ENCODE assay signal across 8 cellular contexts in genomic region chr14:63869940-63870752, GRCh38. TPM values are rescaled to one million over a fixed set of nuclear protein-coding genes. Genes with fewer than 3 reads are reported as not detected.
DNase-seq lines count a peak whose midpoint lies in the region; ATAC-seq, FAIRE-seq and TF ChIP-seq lines count a peak whose summit lies in the region.
"Not testable (repeated sequence)": the region's sequence is repeated elsewhere in the genome, so short reads cannot be mapped to it uniquely, and the experiment has no call there.

No MANE protein-coding gene starts in this region.

- H3F3A ChIP-seq in DOHH2 (ENCODE audit: control insufficient read depth, insufficient read depth) = peaks cover 43% of the 10 kb centered on the region
- H3F3A ChIP-seq in PC-9 (ENCODE audit: insufficient read depth, low read depth) = not testable (repeated sequence)

- peaks cover 45% of the 10 kb centered on the region for H3K36me3 ChIP-seq in DOHH2 (ENCODE audit: control insufficient read depth, low read length)
- H3K36me3 ChIP-seq in PC-9 (ENCODE audit: low read depth); keratinocyte (ENCODE audit: control insufficient read depth in 2 of 2, extremely low read depth in 1 of 2, insufficient read depth in 2 of 2, low read length in 2 of 2); stomach: not testable (repeated sequence)

- POLR2A ChIA-PET in PC-9 (lab: Charles Lee; ENCODE audit: unreplicated experiment) = not testable (repeated sequence)

- TF ChIP-seq CTCF in DOHH2 (IDR thresholded peaks at IDR 0.05; ENCODE audit: low read depth, low read length, poor library complexity, severe bottlenecking); PC-9 (conservative IDR thresholded peaks at IDR 0.05); keratinocyte (optimal IDR thresholded peaks at IDR 0.05 in 1 of 3, IDR thresholded peaks at IDR 0.05 in 1 of 3, conservative IDR thresholded peaks at IDR 0.05 in 1 of 3; ENCODE audit: extremely low read depth in 1 of 3, insufficient read depth in 2 of 3, low read length in 3 of 3); stomach (IDR thresholded peaks at IDR 0.05): not testable (repeated sequence)

- not testable (repeated sequence) for TF ChIP-seq RAD21 in Ishikawa (IDR thresholded peaks at IDR 0.05; ENCODE audit: low read depth)

- intact Hi-C loops in PC-9 (cut with micrococcal nuclease; ENCODE audit: unreplicated experiment); stomach (cut with DNase I; ENCODE audit: low total_unique reads): not testable (repeated sequence)

- H3K9me3 ChIP-seq in DOHH2 (ENCODE audit: control insufficient read depth, insufficient read depth, low read length); PC-9 (ENCODE audit: insufficient read depth, low read depth); keratinocyte (ENCODE audit: control insufficient read depth, low read depth, low read length); stomach: not testable (repeated sequence)

- H3K4me3 Mint-ChIP-seq in activated naive CD4-positive, alpha-beta T cell treated with anti-CD3 and anti-CD28 coated beads, Interleukin-2, amount 50 U/mL, for 24 hours = peak overlapping the region; percentile 62

- peaks cover 96% of the 10 kb centered on the region for H3K4me1 ChIP-seq in DOHH2 (ENCODE audit: control insufficient read depth, low read length)
- H3K4me1 ChIP-seq in PC-9 (replicated peaks; ENCODE audit: insufficient read depth) = peaks cover 43% of the 10 kb centered on the region
- peaks cover 32% of the 10 kb centered on the region for H3K4me1 ChIP-seq in keratinocyte (ENCODE audit: control insufficient read depth, extremely low read depth, insufficient read depth, low read length)
- peaks cover 17 to 58% (median 42%) of the 10 kb centered on the region in 4 donors for H3K4me1 ChIP-seq in stomach

- not testable (repeated sequence) for H3K9me2 ChIP-seq in DOHH2 (replicated peaks; ENCODE audit: control insufficient read depth, low read length); PC-9 (ENCODE audit: insufficient read depth)

- H3K4me1 Mint-ChIP-seq in activated naive CD4-positive, alpha-beta T cell treated with anti-CD3 and anti-CD28 coated beads, Interleukin-2, amount 50 U/mL, for 24 hours = peaks cover 79% of the 10 kb centered on the region

- H3K4me2 ChIP-seq in DOHH2 (ENCODE audit: low read length) = peak overlapping the region; percentile 98
- peak overlapping the region; percentile 70 for H3K4me2 ChIP-seq in PC-9
- peak overlapping the region; percentile 42 for H3K4me2 ChIP-seq in keratinocyte (ENCODE audit: control insufficient read depth, extremely low read depth, insufficient read depth, low read depth, low read length)

- H3K27ac ChIP-seq in DOHH2 (ENCODE audit: low read depth, low read length) (peak overlapping the region; percentile 100), PC-9 (peak overlapping the region; percentile 2; the same call in 1 of the 2 replicates), keratinocyte (ENCODE audit: control insufficient read depth, insufficient read depth, low read length) (peak overlapping the region; percentile 4), stomach (peak overlapping the region in 4 of 5 donors; percentile 17 to 53 (median 32))

- not testable (repeated sequence) for H3K9ac ChIP-seq in keratinocyte (ENCODE audit: control insufficient read depth, extremely low read depth, insufficient read depth, low read length)

- H3K27ac Mint-ChIP-seq in activated naive CD4-positive, alpha-beta T cell treated with anti-CD3 and anti-CD28 coated beads, Interleukin-2, amount 50 U/mL, for 24 hours = peak overlapping the region; percentile 95

- H3K4me3 ChIP-seq in DOHH2 (ENCODE audit: low read length) = peak overlapping the region; percentile 73
- not testable (repeated sequence) for H3K4me3 ChIP-seq in PC-9; keratinocyte (ENCODE audit: control insufficient read depth in 2 of 3, extremely low read depth in 1 of 3, insufficient read depth in 2 of 3, low read depth in 1 of 3, low read length in 3 of 3); stomach

- H3K9me1 ChIP-seq in keratinocyte (ENCODE audit: control insufficient read depth, extremely low read depth, insufficient read depth, low read length) = not testable (repeated sequence)

- not testable (repeated sequence) for TF ChIP-seq EP300 in Ishikawa (IDR thresholded peaks at IDR 0.05; ENCODE audit: borderline replicate concordance); stomach (IDR thresholded peaks at IDR 0.05)

- H3K79me2 ChIP-seq in DOHH2 (ENCODE audit: control insufficient read depth, low read length) (peaks cover 86% of the 10 kb centered on the region), PC-9 (ENCODE audit: low read depth) (peaks cover 21% of the 10 kb centered on the region), keratinocyte (ENCODE audit: control insufficient read depth, insufficient read depth, low read length) (peaks cover 11% of the 10 kb centered on the region)

- ATAC-seq in GM21360 (IDR thresholded peaks at IDR 0.05; ENCODE audit: unreplicated experiment) (peak; percentile 55), HG02943 (IDR thresholded peaks at IDR 0.05; ENCODE audit: low read depth, unreplicated experiment) (peak; percentile 31)

- not testable (repeated sequence) for TF ChIP-seq POLR2A in stomach (IDR thresholded peaks at IDR 0.05)

- peaks cover 12% of the 10 kb centered on the region for H3K36me3 Mint-ChIP-seq in activated naive CD4-positive, alpha-beta T cell treated with anti-CD3 and anti-CD28 coated beads, Interleukin-2, amount 50 U/mL, for 24 hours

- FAIRE-seq in keratinocyte (lab: Jason Lieb, UNC) = peak; percentile 96

- CTCF ChIA-PET in PC-9 (lab: Charles Lee) = interaction anchor here (0.5 kb wide), 1 partner anchor 433 kb away, joined by 3 read pairs; no protein-coding TSS in a partner anchor

- not testable (repeated sequence) for H3K27me3 ChIP-seq in DOHH2 (ENCODE audit: control insufficient read depth, low read length); PC-9 (ENCODE audit: insufficient read depth, low read depth); keratinocyte (ENCODE audit: control insufficient read depth, extremely low read depth, insufficient read depth, low read length); stomach

- peak in 1 of 2 experiments; percentile 62 for DNase-seq in PC-9
- DNase-seq in keratinocyte (ENCODE audit: low read depth, low spot score); stomach: not testable (repeated sequence)

- 91 to 100% (median 100%) methylated on average over 1 of the region's 2 CpGs for WGBS in stomach, 5 donors

- H3K27me3 Mint-ChIP-seq in activated naive CD4-positive, alpha-beta T cell treated with anti-CD3 and anti-CD28 coated beads, Interleukin-2, amount 50 U/mL, for 24 hours = not testable (repeated sequence)

- BruUV-seq in PC-9 (replicated peaks; lab: Mats Ljungman, UMichigan) = not testable (repeated sequence)

- H4K20me1 ChIP-seq in DOHH2 (ENCODE audit: control insufficient read depth, insufficient read depth, low read depth, low read length); PC-9 (ENCODE audit: insufficient read depth); keratinocyte (ENCODE audit: control insufficient read depth, extremely low read depth, insufficient read depth, low read length): not testable (repeated sequence)

- dilution Hi-C loops in keratinocyte (cut with MboI; ENCODE audit: extremely low pct_ligation_motif_present, low sequenced_read_pairs) = not testable (repeated sequence)

- not testable (repeated sequence) for H3K9me3 Mint-ChIP-seq in activated naive CD4-positive, alpha-beta T cell treated with anti-CD3 and anti-CD28 coated beads, Interleukin-2, amount 50 U/mL, for 24 hours

- H2AFZ ChIP-seq in PC-9; keratinocyte (ENCODE audit: control insufficient read depth, low read length): not testable (repeated sequence)

TF ChIP-seq in Ishikawa, 13 proteins besides CTCF, POLR2A, EP300 and RAD21:
- peak; percentile 91 for TF ChIP-seq CEBPB (IDR thresholded peaks at IDR 0.05)

RNA-seq across cellular contexts. Expression of gene SYNE2, which starts 17.3 kb away (rescaled TPM):
- total RNA-seq in PC-9 (2021) = 90.3 and 94.2 TPM in 2 replicates
- 9.5 to 11.0 TPM (median 9.9 TPM) in 3 replicates for polyA plus RNA-seq in keratinocyte
- 36.0 TPM for polyA plus RNA-seq in keratinocyte (2011; ENCODE audit: low read depth)
- polyA plus RNA-seq in keratinocyte (2011; cell fraction: cytosol; rRNA removed) = 5.5 and 6.1 TPM in 2 replicates
- polyA plus RNA-seq in keratinocyte (2011; cell fraction: nucleus; rRNA removed) = 32.3 and 38.4 TPM in 2 replicates
- polyA plus RNA-seq in keratinocyte (2012; ENCODE audit: low replicate concordance) = 9.3 and 16.1 TPM in 2 replicates
- 39.6 to 72.5 TPM (median 53.5 TPM) in 3 replicates for polyA minus RNA-seq in keratinocyte
- 12.7 TPM for polyA minus RNA-seq in keratinocyte (2011; cell fraction: cytosol; rRNA and poly(A)+ RNA removed)
- polyA minus RNA-seq in keratinocyte (2011; cell fraction: nucleus; rRNA and poly(A)+ RNA removed) = 74.7 and 120 TPM in 2 replicates
- 100 to 1,000 TPM; 101 to 280 (median 167) TPM for total RNA-seq in stomach
- 10 to 100 TPM; 14.4 to 38.5 (median 16.2) TPM for polyA plus RNA-seq in stomach

Comparison
In these comparisons a context has a peak if more than half of its experiments do, and no peak if none do; other contexts are left out.
1. H3K27ac ChIP-seq: peak in every context shown above with its lines; median percentile 100 in DOHH2; 32 in stomach; 4 in keratinocyte; 2 in PC-9.
2. H3K4me2 ChIP-seq: peak in every context shown above with its lines; median percentile 98 in DOHH2; 70 in PC-9; 42 in keratinocyte.